Comparison of ENCODE assay signal across 8 cellular contexts in genomic region chr6:101393291-101394251, GRCh38. TPM values are rescaled to one million over a fixed set of nuclear protein-coding genes. Genes with fewer than 3 reads are reported as not detected.
DNase-seq lines count a peak whose midpoint lies in the region; ATAC-seq and TF ChIP-seq lines count a peak whose summit lies in the region.

GRIK2 (plus strand) TSS chr6:101393708.

- H3K9me3 ChIP-seq in GM23248 (ENCODE audit: low read depth) (no peaks in the 10 kb centered on the region), heart left ventricle (no peaks in the 10 kb centered on the region), sigmoid colon (no peaks in the 10 kb centered on the region)

- peak within 1 kb of the TSS; percentile 90 for H3K4me3 Mint-ChIP-seq in WTC11

- WGBS in GM23248 (ENCODE audit: low coverage in 1 of 2, low lambda C conversion rate in 2 of 2, missing lambda C conversion rate in 2 of 2), 2 experiments, result 1 to 2% methylated on average over 39 to 62 of the region's 71 CpGs
- 0 to 1% (median 1%) methylated on average over 34 to 71 of the region's 71 CpGs for WGBS in heart left ventricle, 4 donors
- 1 to 2% methylated on average over 71 of the region's 71 CpGs for WGBS in sigmoid colon, 2 donors

- H3K4me3 ChIP-seq in GM23248 (peak within 1 kb of the TSS; percentile 69), heart left ventricle (peak within 1 kb of the TSS; percentile 36 to 56 (median 48)), sigmoid colon (peak within 1 kb of the TSS; percentile 12 to 53 (median 44))

- peak within 1 kb of the TSS; percentile 58 for H3K9ac ChIP-seq in GM23248

- H3K9me3 Mint-ChIP-seq in WTC11, result no peaks in the 10 kb centered on the region

- H3K27ac Mint-ChIP-seq in WTC11, result no peak within 1 kb of the TSS

- no peaks in the 10 kb centered on the region for H3K36me3 Mint-ChIP-seq in WTC11

- H3K36me3 ChIP-seq in GM23248 (ENCODE audit: low read depth), result no peaks in the 10 kb centered on the region
- no peaks in the 10 kb centered on the region for H3K36me3 ChIP-seq in heart left ventricle
- no peaks in the 10 kb centered on the region for H3K36me3 ChIP-seq in sigmoid colon

- POLR2A ChIA-PET in WTC11 (lab: Charles Lee), result no interaction called here

- in situ Hi-C loops in Caki2 (cut with HindIII; ENCODE audit: low pct_unique_long_range_greater_than_20kb, low sequenced_read_pairs) (no loop called here), GM23248 (cut with MboI) (no loop called here)

- intact Hi-C loops in heart left ventricle (cut with DNase I), result loop anchor here in 1 of 10 donors (10.0 kb wide), 1 partner anchor 351 kb away; no protein-coding TSS in a partner anchor
- intact Hi-C loops in sigmoid colon (cut with DNase I), result no loop called here

- peaks cover 64% of the 10 kb centered on the region for H3K27me3 Mint-ChIP-seq in WTC11 (ENCODE audit: low read depth)

- peaks cover 23% of the 10 kb centered on the region for H3K4me1 Mint-ChIP-seq in WTC11

- CTCF ChIA-PET in WTC11 (lab: Charles Lee), result interaction anchor here (0.5 to 1.5 kb wide), 6 partner anchors 9 to 663 kb away, joined by 3 to 6 read pairs (median 3); no protein-coding TSS in a partner anchor

- no peaks in the 10 kb centered on the region for H3F3A ChIP-seq in GM23248 (ENCODE audit: insufficient read depth)

- H3K79me2 ChIP-seq in GM23248 (ENCODE audit: insufficient read depth), result no peaks in the 10 kb centered on the region

- H4K20me1 ChIP-seq in GM23248 (ENCODE audit: insufficient read depth), result no peaks in the 10 kb centered on the region

- TF ChIP-seq EP300 in sigmoid colon (IDR thresholded peaks at IDR 0.05), result no peak

- peak; percentile 52 for DNase-seq in Caki2 (ENCODE audit: low read depth)
- DNase-seq in GM23248, result peak; percentile 78
- DNase-seq in NCI-H1417 (lab: John Stamatoyannopoulos, UW), result peak; percentile 75 to 90 (median 84)
- peak; percentile 75 for DNase-seq in WTC11 (ENCODE audit: low spot score)
- peak in 3 of 5 donors; percentile 36 to 58 (median 52) for DNase-seq in heart left ventricle
- no peak for DNase-seq in sigmoid colon

- ATAC-seq in WTC11, result peak; percentile 61
- ATAC-seq in heart left ventricle, result peak in 3 of 4 donors; percentile 78 to 92 (median 78)
- no peak for ATAC-seq in HG02840 (IDR thresholded peaks at IDR 0.05; ENCODE audit: low FRiP score, unreplicated experiment)
- ATAC-seq in GM18517 (IDR thresholded peaks at IDR 0.05; ENCODE audit: unreplicated experiment), result no peak

- no peak within 1 kb of the TSS for H3K27ac ChIP-seq in GM23248
- peak within 1 kb of the TSS in 1 of 12 donors; percentile 12 for H3K27ac ChIP-seq in heart left ventricle
- peak within 1 kb of the TSS in 1 of 4 donors; percentile 3 for H3K27ac ChIP-seq in sigmoid colon

- H3K27me3 ChIP-seq in GM23248 (replicated peaks; ENCODE audit: insufficient read depth) (peaks cover 11% of the 10 kb centered on the region), heart left ventricle (peaks cover 8 to 65% (median 33%) of the 10 kb centered on the region in 9 donors), sigmoid colon (peaks cover 5 to 69% (median 39%) of the 10 kb centered on the region in 3 donors)

- H3K4me2 ChIP-seq in GM23248 (ENCODE audit: unreplicated experiment), result peak within 1 kb of the TSS; percentile 86

- TF ChIP-seq CTCF in WTC11 (IDR thresholded peaks at IDR 0.05) (no peak), heart left ventricle (IDR thresholded peaks at IDR 0.05) (peak in 11 of 12 donors; percentile 9 to 48 (median 26)), sigmoid colon (IDR thresholded peaks at IDR 0.05) (peak in 1 of 4 experiments; percentile 8)

- H3K9me2 ChIP-seq in GM23248 (ENCODE audit: insufficient read depth), result no peaks in the 10 kb centered on the region

- no peak for TF ChIP-seq POLR2A in heart left ventricle (IDR thresholded peaks at IDR 0.05)
- TF ChIP-seq POLR2A in sigmoid colon (IDR thresholded peaks at IDR 0.05), result no peak

- H2AFZ ChIP-seq in GM23248, result peak within 1 kb of the TSS; percentile 73

- H3K4me1 ChIP-seq in GM23248 (ENCODE audit: insufficient read depth) (0 out of 2 replicates have a peak, but pooled peaks cover 6% of the 10 kb centered on the region), heart left ventricle (peaks cover 0 to 21% (median 1%) of the 10 kb centered on the region in 12 donors), sigmoid colon (peaks cover 0 to 25% (median 13%) of the 10 kb centered on the region in 4 donors)

TF ChIP-seq in WTC11, 78 proteins besides CTCF, POLR2A, EP300 and RAD21:
- TF ChIP-seq ETV6 (CRISPR knock-in tag; IDR thresholded peaks at IDR 0.05) (0 out of 2 replicates have a peak, but pooled peaks have one; percentile 9), MAX (CRISPR knock-in tag; IDR thresholded peaks at IDR 0.05) (0 out of 2 replicates have a peak, but pooled peaks have one; percentile 50), TEAD1 (CRISPR knock-in tag; IDR thresholded peaks at IDR 0.05) (0 out of 2 replicates have a peak, but pooled peaks have one; percentile 18), NFE2L1 (CRISPR knock-in tag; IDR thresholded peaks at IDR 0.05) (no peak), FOXJ3 (CRISPR knock-in tag; IDR thresholded peaks at IDR 0.05; ENCODE audit: borderline replicate concordance) (no peak), NFYB (CRISPR knock-in tag; conservative IDR thresholded peaks at IDR 0.05; ENCODE audit: low read depth) (no peak), OVOL2 (CRISPR knock-in tag; IDR thresholded peaks at IDR 0.05; ENCODE audit: borderline replicate concordance) (no peak)
TF ChIP-seq in WTC11: peak in this region for 3.

RNA-seq across cellular contexts. Expression of gene GRIK2, which starts in this region (rescaled TPM):
- total RNA-seq in Caki2 (2014; rRNA removed; shearing (Covaris generic); ENCODE audit: low replicate concordance), result 0.03 TPM in 1 of 2 replicates, not detected in the other
- total RNA-seq in GM23248 (2014; rRNA removed; shearing (Covaris generic)), result 0.38 and 7.1 TPM in 2 replicates
- 0.99 and 1.4 TPM in 2 replicates for polyA plus RNA-seq in GM23248 (2016; fragmentation: Nextera tagmentation; extraction: Ambion mirVana)
- total RNA-seq in WTC11 (2021), result 2.7 to 6.0 TPM (median 5.2 TPM) in 3 replicates
- total RNA-seq in heart left ventricle, result 1 to 10 TPM; 1.2 to 7.0 (median 5.1) TPM
- 1 to 10 TPM in 1 of 2 donors, under 1 TPM in 1; 0.33 to 3.4 TPM for polyA plus RNA-seq in heart left ventricle
- 1 to 10 TPM; 1.5 to 8.9 (median 3.7) TPM for total RNA-seq in sigmoid colon
- under 1 TPM in 1 of 3 donors, not detected in 2; 0.25 TPM for polyA plus RNA-seq in sigmoid colon

Comparison
In these comparisons a context has a peak if more than half of its experiments do, and no peak if none do; other contexts are left out.
1. Peak in DNase-seq in Caki2; RNA of the gene not detected or under 1 TPM.
2. ATAC-seq: peak in WTC11 (single experiment) and heart left ventricle (3 of 4); none in HG02840 (single experiment) and GM18517 (single experiment).
3. Peak in every context shown above with its lines, with median percentiles within 50 percentile points of each other: H3K4me3 ChIP-seq.